Comparison of ENCODE assay signal across 23 cellular contexts in genomic region chr3:146052791-146053310, GRCh38.
"Had no signal": no experiment of that assay in that cellular context is flagged by ENCODE, and none has a peak within 500 bp of the region (broad histone marks: within the 10 kb centered on the region; RNA-seq: fewer than 3 reads in every experiment).

No MANE protein-coding gene starts in this region.

- H3K4me1 ChIP-seq: body of pancreas, esophagus squamous epithelium, pancreas, sigmoid colon, tibial artery, uterus had no signal

- H3K27me3 ChIP-seq: body of pancreas, esophagus squamous epithelium, pancreas, sigmoid colon, tibial artery, uterus had no signal

- ATAC-seq: activated CD8-positive, alpha-beta T cell treated with anti-CD3 and anti-CD28 coated beads, Interleukin-2, amount 10 ng/mL, durations not matched to agents 7 days and 5 days; activated naive CD4-positive, alpha-beta T cell treated with anti-CD3 and anti-CD28 coated beads, Interleukin-2, amount 50 U/mL, for 72 hours; activated T-cell treated with anti-CD3 and anti-CD28 coated beads, Interleukin-2, amount 50 U/mL, for 72 hours; body of pancreas; mucosa of descending colon; naive thymus-derived CD4-positive, alpha-beta T cell; pancreas; stimulated activated effector memory CD8-positive, alpha-beta T cell treated with anti-CD3 and anti-CD28 coated beads, Interleukin-12 subunit alpha, Interleukin-12 subunit beta, amount 100 ng/mL, for 72 hours had no signal

- H3K9me3 ChIP-seq: body of pancreas, esophagus squamous epithelium, mucosa of descending colon, pancreas, sigmoid colon, tibial artery, uterus had no signal

- H3K27me3 Mint-ChIP-seq: activated B cell treated with CpG ODN at 0.5 μM for 24 hours; central memory CD8-positive, alpha-beta T cell; naive thymus-derived CD4-positive, alpha-beta T cell had no signal

- H3K27ac ChIP-seq: body of pancreas, coronary artery, esophagus squamous epithelium, pancreas, sigmoid colon, tibial artery, uterus had no signal

- H3K27ac Mint-ChIP-seq: activated B cell treated with CpG ODN at 0.5 μM for 24 hours; activated CD8-positive, alpha-beta T cell treated with anti-CD3 and anti-CD28 coated beads, Interleukin-2, amount 10 ng/mL, durations not matched to agents 7 days and 5 days; activated naive CD4-positive, alpha-beta T cell treated with anti-CD3 and anti-CD28 coated beads, Interleukin-2, amount 50 U/mL, for 72 hours; activated T-cell treated with anti-CD3 and anti-CD28 coated beads, Interleukin-2, amount 50 U/mL, for 72 hours; naive thymus-derived CD4-positive, alpha-beta T cell; stimulated activated effector memory CD8-positive, alpha-beta T cell treated with anti-CD3 and anti-CD28 coated beads, Interleukin-12 subunit alpha, Interleukin-12 subunit beta, amount 100 ng/mL, for 72 hours had no signal

- H3K4me3 ChIP-seq: body of pancreas, coronary artery, esophagus squamous epithelium, lung, mucosa of descending colon, pancreas, sigmoid colon, tibial artery, uterus had no signal

- H3K4me1 Mint-ChIP-seq: activated B cell treated with CpG ODN at 0.5 μM for 24 hours; central memory CD8-positive, alpha-beta T cell; naive thymus-derived CD4-positive, alpha-beta T cell; stimulated activated effector memory CD8-positive, alpha-beta T cell treated with anti-CD3 and anti-CD28 coated beads, Interleukin-12 subunit alpha, Interleukin-12 subunit beta, amount 100 ng/mL, for 72 hours had no signal

- DNase-seq: activated B cell treated with CpG ODN at 0.5 μM for 24 hours; activated CD4-positive, alpha-beta T cell treated with anti-CD3 and anti-CD28 coated beads for 48 hours; activated CD8-positive, alpha-beta memory T cell treated with anti-CD3 and anti-CD28 coated beads, Interleukin-2, amount 50 U/mL, for 4 hours; activated CD8-positive, alpha-beta T cell treated with anti-CD3 and anti-CD28 coated beads, Interleukin-2, amount 10 ng/mL, durations not matched to agents 7 days and 5 days; activated gamma-delta T cell; activated T-cell treated with anti-CD3 and anti-CD28 coated beads, Interleukin-2, amount 50 U/mL, for 72 hours; amygdala; body of pancreas; effector CD4-positive, alpha-beta T cell; esophagus squamous epithelium; foreskin fibroblast; mucosa of descending colon; naive thymus-derived CD4-positive, alpha-beta T cell; pancreas; sigmoid colon; stimulated activated CD4-positive, alpha-beta T cell treated with anti-CD3 and anti-CD28 coated beads, Interleukin-1b, Interleukin-23, amount 100 ng/mL, for 48 hours; tibial artery; uterus had no signal

- H3K4me3 Mint-ChIP-seq: activated B cell treated with CpG ODN at 0.5 μM for 24 hours; activated CD8-positive, alpha-beta T cell treated with anti-CD3 and anti-CD28 coated beads, Interleukin-2, amount 10 ng/mL, durations not matched to agents 7 days and 5 days; activated T-cell treated with anti-CD3 and anti-CD28 coated beads, Interleukin-2, amount 50 U/mL, for 72 hours; central memory CD8-positive, alpha-beta T cell; naive thymus-derived CD4-positive, alpha-beta T cell; stimulated activated effector memory CD8-positive, alpha-beta T cell treated with anti-CD3 and anti-CD28 coated beads, Interleukin-12 subunit alpha, Interleukin-12 subunit beta, amount 100 ng/mL, for 72 hours had no signal

- H3K9me3 Mint-ChIP-seq: activated B cell treated with CpG ODN at 0.5 μM for 24 hours; activated T-cell treated with anti-CD3 and anti-CD28 coated beads, Interleukin-2, amount 50 U/mL, for 72 hours; naive thymus-derived CD4-positive, alpha-beta T cell had no signal

- H3K36me3 Mint-ChIP-seq: activated naive CD4-positive, alpha-beta T cell treated with anti-CD3 and anti-CD28 coated beads, Interleukin-2, amount 50 U/mL, for 72 hours; naive thymus-derived CD4-positive, alpha-beta T cell; stimulated activated effector memory CD8-positive, alpha-beta T cell treated with anti-CD3 and anti-CD28 coated beads, Interleukin-12 subunit alpha, Interleukin-12 subunit beta, amount 100 ng/mL, for 72 hours had no signal

- H3K36me3 ChIP-seq: esophagus squamous epithelium, pancreas, sigmoid colon, tibial artery, uterus had no signal
